Comparison of ENCODE assay signal across 1 cellular context in genomic region chr22:40332319-40332781, GRCh38.
A peak's percentile ranks its signal among the peaks of the same experiment; 100 is the strongest.
TF ChIP-seq lines count a peak whose summit lies in the region.

No MANE protein-coding gene starts in this region.

TF ChIP-seq in K562, 482 proteins besides CTCF, POLR2A, EP300 and RAD21:
- TF ChIP-seq L3MBTL2 (IDR thresholded peaks at IDR 0.05) = 0 out of 2 replicates have a peak, but pooled peaks have one; percentile 16
- TF ChIP-seq CREB1 (IDR thresholded peaks at IDR 0.05) = no peak
- TF ChIP-seq CREB1 (CRISPR knock-in tag; IDR thresholded peaks at IDR 0.05) = no peak
- TF ChIP-seq ZNF766 (CRISPR knock-in tag; conservative IDR thresholded peaks at IDR 0.05) = no peak
- TF ChIP-seq MEF2A (IDR thresholded peaks at IDR 0.05; ENCODE audit: control insufficient read depth, low read depth, low read length) = no peak
- TF ChIP-seq ZNF165 (CRISPR knock-in tag; IDR thresholded peaks at IDR 0.05; ENCODE audit: borderline replicate concordance) = no peak
- no peak for TF ChIP-seq CREB3L1 (IDR thresholded peaks at IDR 0.05; ENCODE audit: borderline replicate concordance, low read depth)
